In the genomic region with DNA sequence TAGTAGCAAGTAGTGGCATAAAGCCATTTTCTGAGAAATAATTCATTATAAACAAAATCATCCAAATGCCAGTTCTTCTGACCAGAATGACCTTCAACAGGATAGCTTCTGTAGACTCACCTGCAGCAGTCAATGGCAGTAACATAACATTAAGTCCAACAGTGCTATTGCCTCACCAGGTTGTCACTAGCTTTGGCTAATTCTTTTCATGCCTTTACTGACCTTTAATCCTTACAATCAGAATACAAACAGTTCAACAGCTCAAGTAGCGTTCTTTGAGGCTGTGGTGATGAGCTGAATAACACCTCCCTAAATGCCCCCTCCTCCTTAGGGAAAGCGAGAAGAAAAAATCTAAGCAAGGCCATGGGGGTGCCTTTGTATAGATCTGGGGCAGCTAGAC, we compare ENCODE assay signal across 20 cellular contexts.
DNase-seq lines count a peak whose midpoint lies in the region; ATAC-seq, FAIRE-seq and TF ChIP-seq lines count a peak whose summit lies in the region.
"Had no signal": no experiment of that assay in that cellular context is flagged by ENCODE, and none has a peak within 500 bp of the region (broad histone marks: within the 10 kb centered on the region; RNA-seq: fewer than 3 reads in every experiment).

No MANE protein-coding gene starts in this region.

- POLR2A ChIA-PET in GM10248 (lab: Yijun Ruan, JAX), result interaction anchor here (1.1 kb wide), 1 partner anchor 132 kb away, joined by 4 read pairs; the partner anchor contains the start of gene SMARCA2

- WGBS in hepatocyte (ENCODE audit: low lambda C conversion rate, missing lambda C conversion rate), result 52% methylated on average over 2 of the region's 2 CpGs

- intact Hi-C loops in lower lobe of right lung (cut with DNase I), result no loop called here

- no peaks in the 10 kb centered on the region for H3K27me3 ChIP-seq in BLaER1 treated with 17β-estradiol and CSF1 and Interleukin-3, amounts not matched to agents 10 nM and 100 nM
- no peaks in the 10 kb centered on the region for H3K27me3 ChIP-seq in hepatocyte
- H3K27me3 ChIP-seq in lower lobe of right lung (ENCODE audit: low read depth), result no peaks in the 10 kb centered on the region

- no peaks in the 10 kb centered on the region for H3K9me3 ChIP-seq in BLaER1 treated with 17β-estradiol and CSF1 and Interleukin-3, amounts not matched to agents 10 nM and 100 nM (replicated peaks in 1 of 11)
- H3K9me3 ChIP-seq in hepatocyte (ENCODE audit: low read depth), result no peaks in the 10 kb centered on the region
- no peaks in the 10 kb centered on the region for H3K9me3 ChIP-seq in lower lobe of right lung
- H3K9me3 ChIP-seq: Caco-2 had no signal

- peaks cover 0 to 67% (median 8%) of the 10 kb centered on the region in 10 experiments; a peak in 13 of 20 replicates for H3K4me1 ChIP-seq in BLaER1 treated with 17β-estradiol and CSF1 and Interleukin-3, amounts not matched to agents 10 nM and 100 nM
- H3K4me1 ChIP-seq in hepatocyte (ENCODE audit: insufficient read depth) (no peaks in the 10 kb centered on the region), lower lobe of right lung (no peaks in the 10 kb centered on the region)

- peak; percentile 10 for DNase-seq in hepatocyte (ENCODE audit: low spot score)
- DNase-seq in lower lobe of right lung, result no peak
- no peak for DNase-seq in NCI-H1105 treated with DMSO at 0.1 percent for 48 hours (lab: John Stamatoyannopoulos, UW)
- DNase-seq in GM10248 (ENCODE audit: extremely low spot score), result no peak
- no peak for DNase-seq in HTR-8/SVneo (ENCODE audit: insufficient read length, low spot score)
- DNase-seq: 8988T; CD4-positive, alpha-beta T cell; GOT3; H7; HFFc6; KBM-7 had no signal

- no peak overlapping the region; a peak in 1 of 22 replicates for H3K27ac ChIP-seq in BLaER1 treated with 17β-estradiol and CSF1 and Interleukin-3, amounts not matched to agents 10 nM and 100 nM
- H3K27ac ChIP-seq in hepatocyte (no peak overlapping the region), lower lobe of right lung (no peak overlapping the region)
- H3K27ac ChIP-seq: C4-2B, HL-60 had no signal

- TF ChIP-seq CTCF in hepatocyte (IDR thresholded peaks at IDR 0.05; ENCODE audit: poor library complexity) (no peak), lower lobe of right lung (IDR thresholded peaks at IDR 0.05) (no peak), GM10248 (IDR thresholded peaks at IDR 0.05; ENCODE audit: control extremely low read depth, extremely low read depth, low read depth, missing control alignments) (no peak)

- no peak for FAIRE-seq in HTR-8/SVneo (lab: Jason Lieb, UNC)
- FAIRE-seq: D721Med, G401.6, GM19239 had no signal

- H3K4me2 ChIP-seq in BLaER1 treated with 17β-estradiol and CSF1 and Interleukin-3, amounts not matched to agents 10 nM and 100 nM, result peak overlapping the region in 9 of 11 experiments; percentile 1 to 70 (median 31); a peak in 12 of 22 replicates
- H3K4me2 ChIP-seq in hepatocyte, result no peak overlapping the region

- H3K4me3 ChIP-seq in BLaER1 treated with 17β-estradiol and CSF1 and Interleukin-3, amounts not matched to agents 10 nM and 100 nM, result no peak overlapping the region
- H3K4me3 ChIP-seq in hepatocyte (no peak overlapping the region), lower lobe of right lung (no peak overlapping the region)

- no peaks in the 10 kb centered on the region for H3K79me2 ChIP-seq in hepatocyte

- H3K36me3 ChIP-seq in BLaER1 treated with 17β-estradiol and CSF1 and Interleukin-3, amounts not matched to agents 10 nM and 100 nM, result no peaks in the 10 kb centered on the region
- H3K36me3 ChIP-seq in hepatocyte (replicated peaks; ENCODE audit: insufficient read depth, low read depth) (no peaks in the 10 kb centered on the region), lower lobe of right lung (no peaks in the 10 kb centered on the region)

- H2AFZ ChIP-seq in hepatocyte, result no peak overlapping the region

- ATAC-seq in lower lobe of right lung (peak; percentile 35 to 59), GM18907 (IDR thresholded peaks at IDR 0.05; ENCODE audit: unreplicated experiment) (no peak)
- ATAC-seq: HCT116 had no signal

- no peaks in the 10 kb centered on the region for H3K9me2 ChIP-seq in hepatocyte (replicated peaks; ENCODE audit: insufficient read depth)

- CTCF ChIA-PET in GM10248 (lab: Yijun Ruan, JAX), result interaction anchor here (1.0 to 1.3 kb wide), 3 partner anchors 9 to 204 kb away, joined by 3 to 5 read pairs (median 4); no protein-coding TSS in a partner anchor

- no peaks in the 10 kb centered on the region for H4K20me1 ChIP-seq in BLaER1 treated with 17β-estradiol and CSF1 and Interleukin-3, amounts not matched to agents 10 nM and 100 nM
- no peaks in the 10 kb centered on the region for H4K20me1 ChIP-seq in hepatocyte (ENCODE audit: insufficient read depth, poor library complexity, severe bottlenecking)

- H3K9ac ChIP-seq in BLaER1 treated with 17β-estradiol and CSF1 and Interleukin-3, amounts not matched to agents 10 nM and 100 nM, result no peak overlapping the region
